ENCODE assay signal across 7 cellular contexts in the genomic region with DNA sequence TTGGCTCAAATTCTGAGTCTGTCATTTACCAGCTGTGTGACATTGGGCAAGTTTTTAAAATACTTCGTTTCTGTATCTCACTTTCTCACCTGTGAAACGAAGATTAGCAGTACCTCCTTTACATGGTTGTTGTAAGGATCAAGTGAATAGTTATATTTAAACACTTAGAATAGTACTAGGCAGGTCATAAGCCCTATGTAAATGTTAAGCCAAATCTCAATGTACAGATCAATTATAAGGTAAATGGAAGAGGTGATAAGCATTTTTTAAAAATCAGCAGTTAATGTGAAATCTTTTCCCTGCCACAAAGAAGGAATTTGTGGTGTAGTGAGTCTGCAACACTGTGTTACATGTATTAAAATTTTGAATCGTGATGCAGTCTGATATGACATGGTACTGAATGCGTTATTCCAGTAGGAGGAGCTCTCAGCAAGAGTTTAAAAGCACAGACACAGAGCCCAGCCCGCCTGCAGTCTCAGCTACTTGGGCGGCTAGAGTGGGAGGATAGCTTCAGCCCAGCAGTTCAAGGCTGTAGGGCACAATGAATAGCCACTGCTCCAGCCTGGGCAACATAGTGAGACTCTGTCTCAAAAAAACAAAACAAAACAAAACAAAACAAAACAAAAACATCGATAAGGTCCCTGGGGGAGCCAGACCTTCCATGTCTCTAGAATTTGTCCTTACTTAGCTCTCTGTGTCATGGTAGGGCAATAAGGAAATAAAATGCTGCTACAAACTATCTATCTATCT. TPM values are rescaled to one million over a fixed set of nuclear protein-coding genes. Genes with fewer than 3 reads are reported as not detected.
DNase-seq lines count a peak whose midpoint lies in the region; ATAC-seq and TF ChIP-seq lines count a peak whose summit lies in the region.

No MANE protein-coding gene starts in this region.

- no peaks in the 10 kb centered on the region for H3K27me3 ChIP-seq in heart right ventricle

- no peak overlapping the region for H3K4me3 Mint-ChIP-seq in activated naive CD8-positive, alpha-beta T cell treated with anti-CD3 and anti-CD28 coated beads for 36 hours

- H3K4me3 ChIP-seq in heart right ventricle = no peak overlapping the region

- CTCF ChIA-PET in RWPE1 (lab: Yijun Ruan, JAX) = interaction anchor here (0.6 to 2.4 kb wide), 7 partner anchors 9 to 909 kb away, joined by 3 to 15 read pairs (median 5); no protein-coding TSS in a partner anchor

- no peaks in the 10 kb centered on the region for H3K36me3 ChIP-seq in heart right ventricle

- ATAC-seq in heart right ventricle = peak; percentile 81 to 96 (median 88)

- no peak overlapping the region for H3K27ac Mint-ChIP-seq in activated naive CD8-positive, alpha-beta T cell treated with anti-CD3 and anti-CD28 coated beads for 36 hours

- no peaks in the 10 kb centered on the region for H3K9me3 ChIP-seq in heart right ventricle

- H3K27me3 Mint-ChIP-seq in activated naive CD8-positive, alpha-beta T cell treated with anti-CD3 and anti-CD28 coated beads for 36 hours = peaks cover 2% of the 10 kb centered on the region

- intact Hi-C loops in heart right ventricle (cut with DNase I) = loop anchor here in 5 of 10 donors (2.0 to 10.0 kb wide), 5 partner anchors 389 to 891 kb away; no protein-coding TSS in a partner anchor

- TF ChIP-seq CTCF in GM12872 (IDR thresholded peaks at IDR 0.05; ENCODE audit: insufficient read depth, low read depth, low read length) (peak; percentile 79), RWPE1 (conservative IDR thresholded peaks at IDR 0.05; ENCODE audit: low read depth) (peak; percentile 84), heart right ventricle (IDR thresholded peaks at IDR 0.05) (peak; percentile 26 to 80 (median 76))

- peak; percentile 86 for DNase-seq in HCEC 1CT
- peak; percentile 82 for DNase-seq in M059J (ENCODE audit: low read depth)
- peak; percentile 49 for DNase-seq in RWPE1 (ENCODE audit: low spot score)
- peak; percentile 37 for DNase-seq in activated naive CD8-positive, alpha-beta T cell treated with anti-CD3 and anti-CD28 coated beads for 36 hours
- peak; percentile 43 to 56 for DNase-seq in heart right ventricle
- DNase-seq in retina = peak; percentile 64

- POLR2A ChIA-PET in RWPE1 (lab: Yijun Ruan, JAX; ENCODE audit: low non-redundant PET) = no interaction called here

- 12 to 14% methylated on average over 7 of the region's 7 CpGs for WGBS in heart right ventricle, 2 donors

- H3K27ac ChIP-seq in RWPE1 = no peak overlapping the region
- no peak overlapping the region for H3K27ac ChIP-seq in heart right ventricle

- no peaks in the 10 kb centered on the region for H3K9me3 Mint-ChIP-seq in activated naive CD8-positive, alpha-beta T cell treated with anti-CD3 and anti-CD28 coated beads for 36 hours

- no peaks in the 10 kb centered on the region for H3K36me3 Mint-ChIP-seq in activated naive CD8-positive, alpha-beta T cell treated with anti-CD3 and anti-CD28 coated beads for 36 hours

- peaks cover 11% of the 10 kb centered on the region for H3K4me1 Mint-ChIP-seq in activated naive CD8-positive, alpha-beta T cell treated with anti-CD3 and anti-CD28 coated beads for 36 hours

- H3K4me1 ChIP-seq in heart right ventricle = peaks cover 0 to 6% (median 0%) of the 10 kb centered on the region in 9 donors

RNA-seq across cellular contexts. Expression of a gene that starts 46.0 kb away (rescaled TPM):
- total RNA-seq in M059J (2014; rRNA removed; shearing (Covaris generic)) = 10.5 and 19.0 TPM in 2 replicates
- 10 to 100 TPM; 24.5 to 26.6 TPM for total RNA-seq in activated naive CD8-positive, alpha-beta T cell treated with anti-CD3 and anti-CD28 coated beads for 36 hours
- total RNA-seq in heart right ventricle = 10 to 100 TPM; 23.1 to 32.1 (median 27.2) TPM
- 1 to 10 TPM; 2.5 to 6.4 TPM for polyA plus RNA-seq in heart right ventricle

RNA-seq across cellular contexts. Expression of a gene that starts 46.0 kb away (rescaled TPM):
- total RNA-seq in M059J (2014; rRNA removed; shearing (Covaris generic)) = 11.4 and 14.8 TPM in 2 replicates
- 1 to 10 TPM; 2.8 to 4.1 TPM for total RNA-seq in activated naive CD8-positive, alpha-beta T cell treated with anti-CD3 and anti-CD28 coated beads for 36 hours
- total RNA-seq in heart right ventricle = 1 to 10 TPM; 4.0 to 6.0 (median 4.9) TPM
- 1 to 10 TPM; 2.0 to 3.0 TPM for polyA plus RNA-seq in heart right ventricle
